Comparison of ENCODE assay signal across 1 cellular context in genomic region chr9:136697146-136697820, GRCh38.
A peak's percentile ranks its signal among the peaks of the same experiment; 100 is the strongest.
TF ChIP-seq lines count a peak whose summit lies in the region.

No MANE protein-coding gene starts in this region.

TF ChIP-seq in HepG2, 621 proteins besides CTCF, POLR2A, EP300 and RAD21 (continued from another document and continues in another):
- TF ChIP-seq ZNF276 (CRISPR knock-in tag; IDR thresholded peaks at IDR 0.05; ENCODE audit: low read depth), result no peak
- TF ChIP-seq ZNF501 (CRISPR knock-in tag; IDR thresholded peaks at IDR 0.05), result no peak; the same call in 1 of the 2 replicates
- TF ChIP-seq ZNF75D (CRISPR knock-in tag; IDR thresholded peaks at IDR 0.05; ENCODE audit: borderline replicate concordance), result no peak
- no peak for TF ChIP-seq ZSCAN20 (CRISPR knock-in tag; IDR thresholded peaks at IDR 0.05; ENCODE audit: borderline replicate concordance)
- TF ChIP-seq ZC3H13 (CRISPR knock-in tag; IDR thresholded peaks at IDR 0.05), result peak; percentile 45; the same call in 1 of the 2 replicates
- TF ChIP-seq HBP1 (CRISPR knock-in tag; IDR thresholded peaks at IDR 0.05; ENCODE audit: low read depth), result no peak
- no peak for TF ChIP-seq REPIN1 (CRISPR knock-in tag; IDR thresholded peaks at IDR 0.05; ENCODE audit: borderline replicate concordance, low read depth)
- TF ChIP-seq NFE2L2 (IDR thresholded peaks at IDR 0.05; ENCODE audit: low read length), result no peak
- TF ChIP-seq FOXP1 (IDR thresholded peaks at IDR 0.05), result no peak
- peak; percentile 33; the same call in 1 of the 2 replicates for TF ChIP-seq FOXP1 (CRISPR knock-in tag; IDR thresholded peaks at IDR 0.05)
- TF ChIP-seq, protein P1, sequence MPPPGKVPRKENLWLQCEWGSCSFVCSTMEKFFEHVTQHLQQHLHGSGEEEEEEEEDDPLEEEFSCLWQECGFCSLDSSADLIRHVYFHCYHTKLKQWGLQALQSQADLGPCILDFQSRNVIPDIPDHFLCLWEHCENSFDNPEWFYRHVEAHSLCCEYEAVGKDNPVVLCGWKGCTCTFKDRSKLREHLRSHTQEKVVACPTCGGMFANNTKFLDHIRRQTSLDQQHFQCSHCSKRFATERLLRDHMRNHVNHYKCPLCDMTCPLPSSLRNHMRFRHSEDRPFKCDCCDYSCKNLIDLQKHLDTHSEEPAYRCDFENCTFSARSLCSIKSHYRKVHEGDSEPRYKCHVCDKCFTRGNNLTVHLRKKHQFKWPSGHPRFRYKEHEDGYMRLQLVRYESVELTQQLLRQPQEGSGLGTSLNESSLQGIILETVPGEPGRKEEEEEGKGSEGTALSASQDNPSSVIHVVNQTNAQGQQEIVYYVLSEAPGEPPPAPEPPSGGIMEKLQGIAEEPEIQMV (CRISPR knock-in tag; IDR thresholded peaks at IDR 0.05; ENCODE audit: low read depth), result no peak
- TF ChIP-seq ZNF550 (CRISPR knock-in tag; IDR thresholded peaks at IDR 0.05; ENCODE audit: borderline replicate concordance), result no peak
- TF ChIP-seq SNAPC4 (CRISPR knock-in tag; IDR thresholded peaks at IDR 0.05), result no peak
- no peak for TF ChIP-seq ZNF24 (IDR thresholded peaks at IDR 0.05)
- peak; percentile 44; the same call in 1 of the 2 replicates for TF ChIP-seq GMEB1 (CRISPR knock-in tag; IDR thresholded peaks at IDR 0.05; ENCODE audit: borderline replicate concordance)
- TF ChIP-seq KLF15 (CRISPR knock-in tag; IDR thresholded peaks at IDR 0.05; ENCODE audit: borderline replicate concordance), result no peak
- TF ChIP-seq ARID5B (CRISPR knock-in tag; IDR thresholded peaks at IDR 0.05), result peak; percentile 67
- TF ChIP-seq ZNF574 (CRISPR knock-in tag; IDR thresholded peaks at IDR 0.05), result 0 out of 2 replicates have a peak, but pooled peaks have one; percentile 16
- peak; percentile 99 for TF ChIP-seq MTA1 (CRISPR knock-in tag; IDR thresholded peaks at IDR 0.05; ENCODE audit: borderline replicate concordance)
- peak; percentile 39; the same call in 1 of the 2 replicates for TF ChIP-seq PHF21A (CRISPR knock-in tag; IDR thresholded peaks at IDR 0.05)
- TF ChIP-seq, protein P2, sequence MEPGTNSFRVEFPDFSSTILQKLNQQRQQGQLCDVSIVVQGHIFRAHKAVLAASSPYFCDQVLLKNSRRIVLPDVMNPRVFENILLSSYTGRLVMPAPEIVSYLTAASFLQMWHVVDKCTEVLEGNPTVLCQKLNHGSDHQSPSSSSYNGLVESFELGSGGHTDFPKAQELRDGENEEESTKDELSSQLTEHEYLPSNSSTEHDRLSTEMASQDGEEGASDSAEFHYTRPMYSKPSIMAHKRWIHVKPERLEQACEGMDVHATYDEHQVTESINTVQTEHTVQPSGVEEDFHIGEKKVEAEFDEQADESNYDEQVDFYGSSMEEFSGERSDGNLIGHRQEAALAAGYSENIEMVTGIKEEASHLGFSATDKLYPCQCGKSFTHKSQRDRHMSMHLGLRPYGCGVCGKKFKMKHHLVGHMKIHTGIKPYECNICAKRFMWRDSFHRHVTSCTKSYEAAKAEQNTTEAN (CRISPR knock-in tag; conservative IDR thresholded peaks at IDR 0.05), result peak; percentile 99
- TF ChIP-seq HOXA9 (CRISPR knock-in tag; IDR thresholded peaks at IDR 0.05; ENCODE audit: borderline replicate concordance), result peak; percentile 44; the same call in 1 of the 2 replicates
- TF ChIP-seq, protein P3, sequence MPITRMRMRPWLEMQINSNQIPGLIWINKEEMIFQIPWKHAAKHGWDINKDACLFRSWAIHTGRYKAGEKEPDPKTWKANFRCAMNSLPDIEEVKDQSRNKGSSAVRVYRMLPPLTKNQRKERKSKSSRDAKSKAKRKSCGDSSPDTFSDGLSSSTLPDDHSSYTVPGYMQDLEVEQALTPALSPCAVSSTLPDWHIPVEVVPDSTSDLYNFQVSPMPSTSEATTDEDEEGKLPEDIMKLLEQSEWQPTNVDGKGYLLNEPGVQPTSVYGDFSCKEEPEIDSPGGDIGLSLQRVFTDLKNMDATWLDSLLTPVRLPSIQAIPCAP (CRISPR knock-in tag; IDR thresholded peaks at IDR 0.05; ENCODE audit: low read depth), result no peak
- peak; percentile 73 for TF ChIP-seq MYC (CRISPR knock-in tag; IDR thresholded peaks at IDR 0.05; ENCODE audit: borderline replicate concordance)
- TF ChIP-seq, protein P4, sequence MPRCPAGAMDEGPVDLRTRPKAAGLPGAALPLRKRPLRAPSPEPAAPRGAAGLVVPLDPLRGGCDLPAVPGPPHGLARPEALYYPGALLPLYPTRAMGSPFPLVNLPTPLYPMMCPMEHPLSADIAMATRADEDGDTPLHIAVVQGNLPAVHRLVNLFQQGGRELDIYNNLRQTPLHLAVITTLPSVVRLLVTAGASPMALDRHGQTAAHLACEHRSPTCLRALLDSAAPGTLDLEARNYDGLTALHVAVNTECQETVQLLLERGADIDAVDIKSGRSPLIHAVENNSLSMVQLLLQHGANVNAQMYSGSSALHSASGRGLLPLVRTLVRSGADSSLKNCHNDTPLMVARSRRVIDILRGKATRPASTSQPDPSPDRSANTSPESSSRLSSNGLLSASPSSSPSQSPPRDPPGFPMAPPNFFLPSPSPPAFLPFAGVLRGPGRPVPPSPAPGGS (CRISPR knock-in tag; IDR thresholded peaks at IDR 0.05), result no peak
- TF ChIP-seq E2F5 (CRISPR knock-in tag; conservative IDR thresholded peaks at IDR 0.05), result no peak
- no peak for TF ChIP-seq MAFK (conservative IDR thresholded peaks at IDR 0.05 in 1 of 2, IDR thresholded peaks at IDR 0.05 in 1 of 2; ENCODE audit: low read length in 2 of 2)
- no peak for TF ChIP-seq ZNF703 (CRISPR knock-in tag; IDR thresholded peaks at IDR 0.05; ENCODE audit: borderline replicate concordance)
